ENCODE assay signal across 27 cellular contexts in the genomic region with DNA sequence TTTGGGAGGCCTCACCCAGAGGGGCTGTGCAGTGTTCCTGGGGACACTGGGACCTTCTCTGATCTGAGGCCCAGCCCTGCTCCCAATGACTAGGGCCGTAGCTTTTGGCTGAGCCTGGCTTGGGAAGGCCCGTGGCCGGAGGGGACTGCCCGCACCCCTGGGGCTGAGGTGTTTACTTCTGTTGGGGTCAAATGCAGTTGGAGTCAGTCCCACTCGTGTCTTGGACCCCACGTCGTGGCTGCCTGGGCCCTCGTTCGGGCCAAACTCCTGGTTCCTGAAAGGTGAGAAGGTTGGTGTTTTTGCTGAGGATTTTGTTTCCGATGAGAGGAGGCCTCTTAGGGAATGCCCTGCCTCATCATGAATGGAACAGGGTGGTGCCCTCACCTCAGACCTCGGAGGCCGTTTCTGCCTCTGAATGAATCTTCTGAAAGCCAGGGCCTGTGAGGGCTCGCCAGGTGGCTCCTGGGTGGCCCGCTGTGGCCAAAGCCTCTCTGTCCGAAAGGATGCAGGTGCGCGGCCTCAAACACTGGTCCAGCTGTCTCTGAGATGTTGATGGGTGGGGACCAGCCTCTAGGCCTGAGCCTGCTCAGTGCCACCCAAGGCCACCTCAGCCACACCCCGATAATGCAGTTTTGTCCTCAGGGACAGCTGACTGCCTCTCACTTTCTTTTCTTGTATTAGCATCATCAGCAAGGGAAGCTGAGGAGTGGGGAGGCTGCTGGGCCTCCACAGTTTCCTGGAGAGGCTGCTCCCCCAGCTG. TPM values are rescaled to one million over a fixed set of nuclear protein-coding genes. Genes with fewer than 3 reads are reported as not detected.
DNase-seq lines count a peak whose midpoint lies in the region; ATAC-seq and TF ChIP-seq lines count a peak whose summit lies in the region.
"Had no signal": no experiment of that assay in that cellular context is flagged by ENCODE, and none has a peak within 500 bp of the region (broad histone marks: within the 10 kb centered on the region; RNA-seq: fewer than 3 reads in every experiment).

No MANE protein-coding gene starts in this region.

- H3K9me3 ChIP-seq in IMR-90 (ENCODE audit: control insufficient read depth, insufficient read depth, low read length) (no peaks in the 10 kb centered on the region), SU-DHL-6 (ENCODE audit: insufficient read depth, low read length) (no peaks in the 10 kb centered on the region), WERI-Rb-1 (ENCODE audit: severe bottlenecking) (no peaks in the 10 kb centered on the region), BE2C (no peaks in the 10 kb centered on the region), aorta (ENCODE audit: control insufficient read depth, low read length) (no peaks in the 10 kb centered on the region)
- H3K9me3 ChIP-seq: thoracic aorta had no signal

- H3K4ac ChIP-seq in IMR-90 (ENCODE audit: low read depth, low read length): peak overlapping the region; percentile 25; the same call in 1 of the 2 replicates

- TF ChIP-seq RAD21 in IMR-90 (IDR thresholded peaks at IDR 0.05; ENCODE audit: low read length): no peak

- CTCF ChIA-PET in IMR-90 (lab: Yijun Ruan, JAX): no interaction called here

- H3K4me3 ChIP-seq in GM12865 (ENCODE audit: low read depth, low read length): no peak overlapping the region
- H3K4me3 ChIP-seq in IMR-90 (ENCODE audit: insufficient read depth, low read depth, low read length): no peak overlapping the region
- H3K4me3 ChIP-seq in SU-DHL-6 (ENCODE audit: insufficient read depth, low read length, poor library complexity, severe bottlenecking): no peak overlapping the region
- H3K4me3 ChIP-seq in H7 (ENCODE audit: insufficient read depth, low read depth, low read length): no peak overlapping the region
- H3K4me3 ChIP-seq in WERI-Rb-1 (ENCODE audit: low read depth, low read length): no peak overlapping the region
- no peak overlapping the region for H3K4me3 ChIP-seq in BE2C (ENCODE audit: low read depth, low read length)
- H3K4me3 ChIP-seq in aorta (ENCODE audit: low read length in 2 of 2): no peak overlapping the region
- H3K4me3 ChIP-seq: thoracic aorta had no signal

- H3F3A ChIP-seq in SU-DHL-6 (ENCODE audit: insufficient read depth): peaks cover 15% of the 10 kb centered on the region

- peak overlapping the region; percentile 32 for H2BK120ac ChIP-seq in IMR-90 (ENCODE audit: low read depth, low read length)

- no peak overlapping the region; the same call in 1 of the 2 replicates for H3K14ac ChIP-seq in IMR-90 (replicated peaks; ENCODE audit: low read depth, low read length)

- H3K9me2 ChIP-seq in SU-DHL-6 (replicated peaks; ENCODE audit: insufficient read depth, low read length): no peaks in the 10 kb centered on the region

- H3K4me2 ChIP-seq in IMR-90 (ENCODE audit: low read depth, low read length): no peak overlapping the region
- peak overlapping the region; percentile 49 for H3K4me2 ChIP-seq in SU-DHL-6 (ENCODE audit: low read depth, low read length, poor library complexity, severe bottlenecking)

- in situ Hi-C loops in IMR-90 (cut with MboI; ENCODE audit: low sequenced_read_pairs): no loop called here

- H2AK5ac ChIP-seq in IMR-90 (ENCODE audit: low read depth, low read length): peak overlapping the region; percentile 66; the same call in 1 of the 2 replicates

- ATAC-seq in IMR-90 (ENCODE audit: low read depth) (no peak), sciatic nerve (peak; percentile 48), aorta (ENCODE audit: low FRiP score) (no peak)
- ATAC-seq: activated CD8-positive, alpha-beta memory T cell treated with anti-CD3 and anti-CD28 coated beads, Interleukin-2, amount 10 ng/mL, durations not matched to agents 7 days and 5 days; activated T-cell treated with anti-CD3 and anti-CD28 coated beads, Interleukin-2, amount 50 U/mL, for 72 hours; HCT116; left ventricle myocardium superior; naive thymus-derived CD4-positive, alpha-beta T cell had no signal

- H3K36me3 ChIP-seq in IMR-90 (ENCODE audit: control insufficient read depth, insufficient read depth, low read length) (no peaks in the 10 kb centered on the region), SU-DHL-6 (ENCODE audit: low read length) (no peaks in the 10 kb centered on the region), H7 (replicated peaks; ENCODE audit: control insufficient read depth, insufficient read depth, low read length) (no peaks in the 10 kb centered on the region), WERI-Rb-1 (no peaks in the 10 kb centered on the region), BE2C (no peaks in the 10 kb centered on the region), aorta (ENCODE audit: control insufficient read depth in 1 of 2, insufficient read depth in 2 of 2, low read length in 1 of 2) (no peaks in the 10 kb centered on the region)
- H3K36me3 ChIP-seq: thoracic aorta had no signal

- intact Hi-C loops in IMR-90 (cut with micrococcal nuclease): no loop called here
- intact Hi-C loops in sciatic nerve (cut with DNase I): loop anchor here (10.0 kb wide), 1 partner anchor 86 kb away; no protein-coding TSS in a partner anchor
- intact Hi-C loops in aorta (cut with DNase I): loop anchor here in 1 of 2 donors (10.0 kb wide), 1 partner anchor 54 kb away; no protein-coding TSS in a partner anchor

- H2BK15ac ChIP-seq in IMR-90 (ENCODE audit: low read depth, low read length): no peak overlapping the region; the same call in 2 of the 3 replicates

- H4K20me1 ChIP-seq in IMR-90 (ENCODE audit: insufficient read depth, low read length) (no peaks in the 10 kb centered on the region), SU-DHL-6 (ENCODE audit: low read depth, low read length) (no peaks in the 10 kb centered on the region)

- peaks cover 15% of the 10 kb centered on the region for H3K4me1 ChIP-seq in IMR-90 (ENCODE audit: control insufficient read depth, insufficient read depth, low read length)
- H3K4me1 ChIP-seq in BE2C: no peaks in the 10 kb centered on the region
- H3K4me1 ChIP-seq in aorta (ENCODE audit: control insufficient read depth in 1 of 2, insufficient read depth in 2 of 2, low read length in 2 of 2): no peaks in the 10 kb centered on the region

- H2AK9ac ChIP-seq in IMR-90 (replicated peaks; ENCODE audit: low read depth, low read length, poor library complexity): peak overlapping the region; percentile 70

- peak overlapping the region; percentile 26 for H4K91ac ChIP-seq in IMR-90 (ENCODE audit: insufficient read depth, low read depth, low read length)

- no peak for TF ChIP-seq POLR2A in IMR-90 (IDR thresholded peaks at IDR 0.05; ENCODE audit: low read depth, low read length)

- no peaks in the 10 kb centered on the region for H3K79me1 ChIP-seq in IMR-90 (ENCODE audit: low read depth in 1 of 2, low read length in 2 of 2)

- dilution Hi-C loops in IMR-90 (cut with HindIII; ENCODE audit: low sequenced_read_pairs, unreplicated experiment): no loop called here

- no peak overlapping the region for H4K8ac ChIP-seq in IMR-90 (ENCODE audit: low read depth in 2 of 2, low read length in 2 of 2)

- peak; percentile 89 for DNase-seq in GM12865 (ENCODE audit: low read depth)
- no peak for DNase-seq in IMR-90
- no peak for DNase-seq in sciatic nerve (ENCODE audit: low spot score)
- DNase-seq in H7: no peak
- DNase-seq in WERI-Rb-1: no peak
- DNase-seq in BE2C: no peak
- no peak for DNase-seq in aorta
- DNase-seq: activated CD4-positive, alpha-beta T cell treated with anti-CD3 and anti-CD28 coated beads, Interleukin-2, amount 50 U/mL, for 1 hour; activated CD8-positive, alpha-beta memory T cell treated with anti-CD3 and anti-CD28 coated beads, Interleukin-2, amount 10 ng/mL, durations not matched to agents 7 days and 5 days; activated naive CD4-positive, alpha-beta T cell treated with anti-CD3 and anti-CD28 coated beads, Interleukin-2, amount 10 ng/mL, durations not matched to agents 7 days and 5 days; activated T-cell treated with anti-CD3 and anti-CD28 coated beads, Interleukin-2, amount 50 U/mL, for 72 hours; caudate nucleus; CD4-positive, alpha-beta T cell; DMS 273 treated with DMSO at 0.1 percent for 48 hours; islet precursor cell; left ventricle myocardium superior; naive thymus-derived CD4-positive, alpha-beta T cell; NCI-H1436 treated with DMSO at 0.1 percent for 48 hours; NCI-H510A; NK-92 treated with Interleukin-12 subunit alpha and Interleukin-12 subunit beta, amount 100 ng/mL, for 24 hours; retina; stimulated activated CD4-positive, alpha-beta T cell treated with anti-CD3 and anti-CD28 coated beads, Interleukin-2, amount 100 ng/mL, for 48 hours; stimulated activated naive CD4-positive, alpha-beta T cell had no signal

- WGBS in IMR-90 (ENCODE audit: extremely low coverage in 2 of 2, insufficient read length in 1 of 2), 2 experiments: 88% methylated on average over 5 of the region's 18 CpGs; no CpG with 5 or more reads in 1 of the 2 experiments
- WGBS in aorta, 2 donors: 85 to 86% methylated on average over 18 of the region's 18 CpGs

- H3K27me3 ChIP-seq in IMR-90 (ENCODE audit: control insufficient read depth, insufficient read depth, low read length) (no peaks in the 10 kb centered on the region), SU-DHL-6 (ENCODE audit: low read length) (no peaks in the 10 kb centered on the region), H7 (ENCODE audit: control insufficient read depth, insufficient read depth, low read length) (no peaks in the 10 kb centered on the region), WERI-Rb-1 (ENCODE audit: insufficient read depth, low read depth, severe bottlenecking) (no peaks in the 10 kb centered on the region), BE2C (no peaks in the 10 kb centered on the region), aorta (ENCODE audit: control insufficient read depth in 1 of 2, insufficient read depth in 2 of 2, low read length in 1 of 2) (no peaks in the 10 kb centered on the region)

- no TSS peak for BruUV-seq in IMR-90 (replicated peaks; lab: Mats Ljungman, UMichigan)

- POLR2A ChIA-PET in IMR-90 (lab: Charles Lee; ENCODE audit: unreplicated experiment): no interaction called here

- no peak overlapping the region for H3K23ac ChIP-seq in IMR-90 (ENCODE audit: low read depth, low read length)

- H3K18ac ChIP-seq in IMR-90 (ENCODE audit: low read depth, low read length): no peak overlapping the region

- H3K27ac ChIP-seq in IMR-90 (ENCODE audit: insufficient read depth, low read length) (no peak overlapping the region), SU-DHL-6 (ENCODE audit: low read depth, low read length) (peak overlapping the region; percentile 88), WERI-Rb-1 (no peak overlapping the region), aorta (ENCODE audit: low read depth in 1 of 2, low read length in 2 of 2) (no peak overlapping the region)
- H3K27ac ChIP-seq: thoracic aorta had no signal

- peaks cover 23% of the 10 kb centered on the region for H3K9me1 ChIP-seq in IMR-90 (ENCODE audit: insufficient read depth, low read length)

- H3K9ac ChIP-seq in IMR-90 (ENCODE audit: low read depth, low read length) (no peak overlapping the region), SU-DHL-6 (ENCODE audit: low read length) (peak overlapping the region; percentile 34; the same call in 1 of the 2 replicates)

- H2AFZ ChIP-seq in IMR-90 (replicated peaks; ENCODE audit: low read length, poor library complexity): peak overlapping the region; percentile 13
- H2AFZ ChIP-seq in SU-DHL-6 (ENCODE audit: low read depth, low read length, severe bottlenecking): no peak overlapping the region

- TF ChIP-seq CTCF in GM12865 (IDR thresholded peaks at IDR 0.05; ENCODE audit: insufficient read depth, low read depth, low read length, missing control alignments): no peak
- no peak for TF ChIP-seq CTCF in IMR-90 (conservative IDR thresholded peaks at IDR 0.05; ENCODE audit: low read depth, low read length)
- no peak for TF ChIP-seq CTCF in SU-DHL-6 (IDR thresholded peaks at IDR 0.05; ENCODE audit: insufficient read depth, low read length, poor library complexity, severe bottlenecking)
- no peak for TF ChIP-seq CTCF in WERI-Rb-1 (IDR thresholded peaks at IDR 0.05; ENCODE audit: low read depth, low read length)
- no peak for TF ChIP-seq CTCF in BE2C (IDR thresholded peaks at IDR 0.05; ENCODE audit: low read depth, low read length)

- H4K5ac ChIP-seq in IMR-90 (ENCODE audit: low read depth, low read length): no peak overlapping the region; the same call in 1 of the 2 replicates

- no peak overlapping the region for H2BK5ac ChIP-seq in IMR-90 (ENCODE audit: low read depth, low read length, poor library complexity, severe bottlenecking)

- no peak overlapping the region for H3K56ac ChIP-seq in IMR-90 (ENCODE audit: extremely low read depth, insufficient read depth, low read length)

- peak overlapping the region; percentile 45; the same call in 1 of the 2 replicates for H2BK20ac ChIP-seq in IMR-90 (ENCODE audit: low read depth, low read length)

- no peaks in the 10 kb centered on the region for H3K79me2 ChIP-seq in SU-DHL-6 (ENCODE audit: insufficient read depth, low read length)

RNA-seq across cellular contexts. Expression of gene A4GALT, which starts 40.3 kb away (rescaled TPM):
- total RNA-seq in IMR-90 (2012; rRNA removed) (1.6 and 1.9 TPM in 2 replicates), sciatic nerve (106 TPM), aorta (10 to 100 TPM; 62.1 to 72.3 TPM)
- polyA plus RNA-seq in IMR-90 (2012; rRNA removed) (6.1 and 6.3 TPM in 2 replicates), aorta (10 to 100 TPM; 15.8 to 75.8 TPM)
- polyA plus RNA-seq in IMR-90 (2012; cell fraction: cytosol; rRNA removed): 3.4 and 8.7 TPM in 2 replicates
- polyA plus RNA-seq in IMR-90 (2012; cell fraction: nucleus; rRNA removed; ENCODE audit: low replicate concordance): 3.6 and 6.1 TPM in 2 replicates
- 7.6 and 9.6 TPM in 2 replicates for total RNA-seq in H7 (2014; rRNA removed; shearing (Covaris generic))
- not detected for polyA plus RNA-seq in BE2C (2012; ENCODE audit: insufficient read depth, insufficient read length, low read depth)
- total RNA-seq: CD4-positive, alpha-beta T cell; naive thymus-derived CD4-positive, alpha-beta T cell had no signal
- polyA plus RNA-seq: IgD-negative memory B cell; naive thymus-derived CD4-positive, alpha-beta T cell had no signal
